In genomic region chr3:37974121-37974927, GRCh38 we compare ENCODE assay signal across 9 cellular contexts. TPM values are rescaled to one million over a fixed set of nuclear protein-coding genes. Genes with fewer than 3 reads are reported as not detected.
DNase-seq lines count a peak whose midpoint lies in the region; ATAC-seq, FAIRE-seq and TF ChIP-seq lines count a peak whose summit lies in the region.
"Had no signal": no experiment of that assay in that cellular context is flagged by ENCODE, and none has a peak within 500 bp of the region (broad histone marks: within the 10 kb centered on the region; RNA-seq: fewer than 3 reads in every experiment).

No MANE protein-coding gene starts in this region.

- H3K36me3 ChIP-seq in kidney (ENCODE audit: control insufficient read depth in 1 of 2, insufficient read depth in 2 of 2, low read length in 2 of 2) = peaks cover 23 to 41% of the 10 kb centered on the region in 2 donors

- POLR2A ChIA-PET in MCF 10A (lab: Yijun Ruan, JAX) = interaction anchor here (0.7 to 1.1 kb wide), 3 partner anchors 28 to 164 kb away, joined by 3 to 6 read pairs (median 3); no protein-coding TSS in a partner anchor

- no peak overlapping the region for H3K4me3 Mint-ChIP-seq in MCF 10A (ENCODE audit: unreplicated experiment)

- H3K9me3 Mint-ChIP-seq in MCF 10A (ENCODE audit: unreplicated experiment) = no peaks in the 10 kb centered on the region

- DNase-seq in EH (ENCODE audit: low read depth) (peak; percentile 68), UCSD-AML1 (lab: John Stamatoyannopoulos, UW; ENCODE audit: unreplicated experiment) (peak; percentile 62), MCF 10A (ENCODE audit: unreplicated experiment) (peak; percentile 68), kidney (no peak)
- peak; percentile 57 to 65 for DNase-seq in stimulated activated CD4-positive, alpha-beta T cell treated with anti-CD3 and anti-CD28 coated beads, Interleukin-2, amount 100 ng/mL, for 48 hours

- TF ChIP-seq CTCF in MCF 10A (IDR thresholded peaks at IDR 0.05; ENCODE audit: unreplicated experiment) (peak; percentile 58), kidney (IDR thresholded peaks at IDR 0.05; ENCODE audit: borderline replicate concordance, extremely low read depth, insufficient read depth) (peak; percentile 73)

- no peaks in the 10 kb centered on the region for H3K9me3 ChIP-seq in kidney (ENCODE audit: control insufficient read depth in 1 of 2, low read length in 2 of 2)

- peak overlapping the region; percentile 12 for H3K27ac Mint-ChIP-seq in MCF 10A (ENCODE audit: low read depth, unreplicated experiment)

- peaks cover 10% of the 10 kb centered on the region for H3K4me1 Mint-ChIP-seq in MCF 10A (ENCODE audit: insufficient read depth, unreplicated experiment)

- H3K4me3 ChIP-seq in kidney (ENCODE audit: low read length in 2 of 2) = no peak overlapping the region

- intact Hi-C loops in MCF 10A (cut with micrococcal nuclease) = loop anchor here (1.0 to 10.0 kb wide), 3 partner anchors 22 to 370 kb away; partner anchors contain the start of gene XYLB
- intact Hi-C loops in kidney (cut with DNase I) = no loop called here

- CTCF ChIA-PET in MCF 10A (lab: Yijun Ruan, JAX) = interaction anchor here (0.6 to 13.9 kb wide), 30 partner anchors 9 to 669 kb away, joined by 3 to 207 read pairs (median 4); no protein-coding TSS in a partner anchor

- no peak for FAIRE-seq in kidney (lab: Jason Lieb, UNC)
- FAIRE-seq: endometrium had no signal

- TF ChIP-seq RAD21 in Ishikawa (IDR thresholded peaks at IDR 0.05; ENCODE audit: low read depth) = peak; percentile 84

- no TSS peak for BruUV-seq in MCF 10A (replicated peaks; lab: Mats Ljungman, UMichigan)

- no peak overlapping the region for H3K9ac ChIP-seq in kidney (ENCODE audit: low read length in 2 of 2)

- no peaks in the 10 kb centered on the region for H3K27me3 Mint-ChIP-seq in MCF 10A (ENCODE audit: insufficient read depth, unreplicated experiment)

- H3K36me3 Mint-ChIP-seq in MCF 10A (ENCODE audit: insufficient read depth, unreplicated experiment) = peaks cover 55% of the 10 kb centered on the region

- H3K27ac ChIP-seq in kidney (ENCODE audit: low read depth in 2 of 2, low read length in 2 of 2) = no peak overlapping the region

- TF ChIP-seq EP300 in Ishikawa (IDR thresholded peaks at IDR 0.05; ENCODE audit: borderline replicate concordance) = no peak

- peak; percentile 69 for ATAC-seq in GM21390 (IDR thresholded peaks at IDR 0.05; ENCODE audit: unreplicated experiment)
- no peak for ATAC-seq in HG02970 (IDR thresholded peaks at IDR 0.05; ENCODE audit: low FRiP score, unreplicated experiment)

- H3K4me1 ChIP-seq in kidney (ENCODE audit: control insufficient read depth in 1 of 2, insufficient read depth in 1 of 2, low read depth in 1 of 2, low read length in 2 of 2) = peaks cover 0 to 5% of the 10 kb centered on the region in 2 donors

TF ChIP-seq in Ishikawa, 13 proteins besides CTCF, POLR2A, EP300 and RAD21:
- no peak for TF ChIP-seq YY1 (IDR thresholded peaks at IDR 0.05; ENCODE audit: low read depth)
- no peak for TF ChIP-seq CEBPB (IDR thresholded peaks at IDR 0.05)
- no peak for TF ChIP-seq TCF12 (IDR thresholded peaks at IDR 0.05; ENCODE audit: low read depth)
- no peak for TF ChIP-seq NFIC (IDR thresholded peaks at IDR 0.05)
- TF ChIP-seq ZBTB7A (IDR thresholded peaks at IDR 0.05; ENCODE audit: low read depth) = no peak
- no peak for TF ChIP-seq EGR1 (IDR thresholded peaks at IDR 0.05)
- TF ChIP-seq TAF1 (IDR thresholded peaks at IDR 0.05; ENCODE audit: low read depth) = no peak
- TF ChIP-seq FOXM1 (IDR thresholded peaks at IDR 0.05; ENCODE audit: borderline replicate concordance, low read depth) = no peak

RNA-seq across cellular contexts. Expression of gene VILL, which starts 16.3 kb away (rescaled TPM):
- total RNA-seq in MCF 10A (2022) (not detected in 2 replicates), kidney (7.6 TPM)
- polyA plus RNA-seq in kidney (ENCODE audit: insufficient read depth, low read depth, low replicate concordance) = 7.4 TPM

RNA-seq across cellular contexts. Expression of gene PLCD1, which starts 55.1 kb away (rescaled TPM):
- total RNA-seq in MCF 10A (2022) (1.8 and 3.1 TPM in 2 replicates), kidney (50.0 TPM)
- 39.1 TPM for polyA plus RNA-seq in kidney (ENCODE audit: insufficient read depth, low read depth, low replicate concordance)

Comparison
In these comparisons a context has a peak if more than half of its experiments do, and no peak if none do; other contexts are left out.
1. RNA of gene PLCD1, which starts 55.1 kb away (total RNA-seq): 50.0 TPM in kidney (single experiment); 1.8 to 3.1 TPM in MCF 10A; every median in the first group is over 10 times any median in the second.